In genomic region chr7:36145686-36146085, GRCh38 we compare ENCODE assay signal across 27 cellular contexts.
"Had no signal": no experiment of that assay in that cellular context is flagged by ENCODE, and none has a peak within 500 bp of the region (broad histone marks: within the 10 kb centered on the region; RNA-seq: fewer than 3 reads in every experiment).

No MANE protein-coding gene starts in this region.

- FAIRE-seq: urothelium cell line had no signal

- H3K27ac ChIP-seq: stomach, suprapubic skin, testis, thoracic aorta, thyroid gland, tibial artery, tibial nerve, transverse colon, upper lobe of left lung, upper lobe of right lung, uterus, vagina had no signal

- H3K36me3 ChIP-seq: stomach, suprapubic skin, thoracic aorta, thyroid gland, tibial artery, tibial nerve, transverse colon, upper lobe of left lung, upper lobe of right lung, uterus, vagina had no signal

- H3K4me3 ChIP-seq: stomach, suprapubic skin, testis, thoracic aorta, thyroid gland, tibial artery, tibial nerve, transverse colon, upper lobe of left lung, upper lobe of right lung, uterus, vagina had no signal

- H3K27me3 ChIP-seq: stomach, suprapubic skin, testis, thyroid gland, tibial artery, tibial nerve, transverse colon, upper lobe of left lung, upper lobe of right lung, uterus, vagina had no signal

- DNase-seq: stimulated activated CD4-positive, alpha-beta T cell treated with anti-CD3 and anti-CD28 coated beads, Interleukin-2, amount 100 ng/mL, for 48 hours; stimulated activated CD4-positive, alpha-beta T cell treated with anti-CD3 and anti-CD28 coated beads, Interleukin-4, amount 100 ng/mL, for 1 hour; stimulated activated CD4-positive, alpha-beta T cell treated with anti-CD3 and anti-CD28 coated beads, Interleukin-4, amount 100 ng/mL, for 24 hours; stimulated activated CD4-positive, alpha-beta T cell treated with anti-CD3 and anti-CD28 coated beads, Interleukin-4, amount 100 ng/mL, for 4 hours; stimulated activated CD8-positive, alpha-beta memory T cell treated with anti-CD3 and anti-CD28 coated beads, Interleukin-4, amount 100 ng/mL, for 48 hours; stimulated activated naive B cell treated with anti-CD40 and anti-IgM and Interleukin-4, amounts not matched to agents 10 μg/mL and 1 μg/mL and 100 μg/mL, for 72 hours; stimulated activated naive CD4-positive, alpha-beta T cell; stimulated activated naive CD4-positive, alpha-beta T cell treated with Interleukin-2 at 50 U/mL for 16 hours; stimulated activated naive CD8-positive, alpha-beta T cell treated with anti-CD3 and anti-CD28 coated beads, Interleukin-15, amount 100 ng/mL, for 72 hours; stimulated activated naive CD8-positive, alpha-beta T cell treated with anti-CD3 and anti-CD28 coated beads, Interleukin-15, Interleukin-2, amounts not matched to agents 100 U/mL and 50 U/mL, for 24 hours; stomach; substantia nigra; testis; thyroid gland; tibial artery; transverse colon; trophoblast cell; upper lobe of left lung; upper lobe of right lung; uterus had no signal

- H3K9me3 ChIP-seq: suprapubic skin, testis, thyroid gland, transverse colon, upper lobe of right lung, uterus, vagina had no signal

- H3K4me1 ChIP-seq: stomach, suprapubic skin, testis, thyroid gland, tibial artery, tibial nerve, transverse colon, upper lobe of right lung, uterus, vagina had no signal

- ATAC-seq: stimulated activated effector memory CD8-positive, alpha-beta T cell treated with anti-CD3 and anti-CD28 coated beads, Interleukin-12 subunit alpha, Interleukin-12 subunit beta, amount 100 ng/mL, for 72 hours; stimulated activated memory B cell treated with anti-CD40 and anti-IgM and Interleukin-4, amounts not matched to agents 10 μg/mL and 1 μg/mL and 100 μg/mL, for 72 hours; stimulated activated naive B cell treated with anti-CD40 and anti-IgM and Interleukin-4, amounts not matched to agents 10 μg/mL and 1 μg/mL and 100 μg/mL, for 72 hours; stimulated activated naive CD8-positive, alpha-beta T cell treated with anti-CD3 and anti-CD28 coated beads, Interleukin-15, amount 100 ng/mL, for 72 hours; stimulated activated naive CD8-positive, alpha-beta T cell treated with anti-CD3 and anti-CD28 coated beads, Interleukin-15, Interleukin-2, amounts not matched to agents 100 U/mL and 50 U/mL, for 24 hours; upper lobe of right lung had no signal
